Comparison of ENCODE assay signal across 8 cellular contexts in the genomic region with DNA sequence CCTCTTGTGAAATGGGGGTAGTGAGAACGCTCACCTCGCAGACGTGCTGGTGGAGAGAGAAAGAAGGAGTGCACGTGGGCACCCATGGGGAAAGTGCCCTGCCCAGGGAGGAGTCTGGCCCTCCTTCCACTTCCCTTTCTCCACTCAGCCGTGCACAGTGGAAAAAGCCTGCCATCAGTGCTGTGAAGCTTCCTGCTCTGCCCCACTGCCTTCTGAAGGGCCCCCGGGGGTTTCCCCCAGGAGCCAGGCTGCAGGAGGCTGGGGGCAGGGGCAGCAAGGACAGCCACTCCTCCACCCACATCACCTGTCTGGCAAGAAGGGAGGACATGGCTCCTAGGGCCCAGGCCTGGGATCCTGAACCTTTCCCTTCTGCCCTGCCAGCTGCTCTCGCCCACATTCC. TPM values are rescaled to one million over a fixed set of nuclear protein-coding genes. Genes with fewer than 3 reads are reported as not detected.
A peak's percentile ranks its signal among the peaks of the same experiment; 100 is the strongest.
DNase-seq lines count a peak whose midpoint lies in the region; ATAC-seq and TF ChIP-seq lines count a peak whose summit lies in the region.

No MANE protein-coding gene starts in this region.

- no peaks in the 10 kb centered on the region for H3K27me3 ChIP-seq in tibial nerve

- no peak for TF ChIP-seq EP300 in tibial nerve (IDR thresholded peaks at IDR 0.05)

- H3K36me3 ChIP-seq in tibial nerve, result no peaks in the 10 kb centered on the region

- no peak overlapping the region for H3K4me3 ChIP-seq in tibial nerve

- DNase-seq in COLO668 (lab: John Stamatoyannopoulos, UW; ENCODE audit: unreplicated experiment) (peak; percentile 95), NCI-H2171 (lab: John Stamatoyannopoulos, UW) (peak; percentile 48), glutamatergic neuron (no peak), SW 1271 (lab: John Stamatoyannopoulos, UW) (no peak), tibial nerve (ENCODE audit: low spot score in 2 of 2) (no peak)

- H3K4me1 Mint-ChIP-seq in glutamatergic neuron (ENCODE audit: low read depth, unreplicated experiment), result peaks cover 84% of the 10 kb centered on the region

- peak overlapping the region; percentile 81 for H3K4me3 Mint-ChIP-seq in glutamatergic neuron (ENCODE audit: unreplicated experiment)

- H3K36me3 Mint-ChIP-seq in glutamatergic neuron (ENCODE audit: unreplicated experiment), result peaks cover 4% of the 10 kb centered on the region

- peak; percentile 74 for ATAC-seq in GM21447 (IDR thresholded peaks at IDR 0.05; ENCODE audit: unreplicated experiment)
- no peak for ATAC-seq in HG03439 (IDR thresholded peaks at IDR 0.05; ENCODE audit: unreplicated experiment)
- ATAC-seq in GM19324 (IDR thresholded peaks at IDR 0.05; ENCODE audit: low FRiP score, unreplicated experiment), result no peak

- WGBS in tibial nerve, 2 donors, result 49 to 55% methylated on average over 7 of the region's 7 CpGs

- no peak for TF ChIP-seq POLR2A in tibial nerve (IDR thresholded peaks at IDR 0.05)

- peak overlapping the region; percentile 92 for H3K27ac Mint-ChIP-seq in glutamatergic neuron (ENCODE audit: unreplicated experiment)

- peaks cover 22% of the 10 kb centered on the region for H3K27me3 Mint-ChIP-seq in glutamatergic neuron (ENCODE audit: unreplicated experiment)

- peaks cover 0 to 78% (median 18%) of the 10 kb centered on the region in 4 donors for H3K4me1 ChIP-seq in tibial nerve

- H3K27ac ChIP-seq in tibial nerve, result no peak overlapping the region

- peaks cover 20% of the 10 kb centered on the region for H3K9me3 Mint-ChIP-seq in glutamatergic neuron (ENCODE audit: unreplicated experiment)

- TF ChIP-seq CTCF in glutamatergic neuron (IDR thresholded peaks at IDR 0.05; ENCODE audit: partially characterized antibody, unreplicated experiment), result no peak
- no peak for TF ChIP-seq CTCF in tibial nerve (IDR thresholded peaks at IDR 0.05)

- no peaks in the 10 kb centered on the region for H3K9me3 ChIP-seq in tibial nerve

RNA-seq across cellular contexts. Expression of gene TP53I11, which starts 7.6 kb away (rescaled TPM):
- total RNA-seq in glutamatergic neuron (ENCODE audit: unreplicated experiment) (420 TPM), tibial nerve (100 to 1,000 TPM in 1 of 4 donors, 10 to 100 TPM in 3; 50.7 to 133 (median 60.6) TPM)

Comparison
In these comparisons a context has a peak if more than half of its experiments do, and no peak if none do; other contexts are left out.
1. DNase-seq: peak in COLO668 (single experiment) and NCI-H2171 (single experiment); none in glutamatergic neuron (single experiment), SW 1271 (0 of 2) and tibial nerve (0 of 2).